In genomic region chr12:121843236-121843982, GRCh38 we compare ENCODE assay signal across 20 cellular contexts. TPM values are rescaled to one million over a fixed set of nuclear protein-coding genes. Genes with fewer than 3 reads are reported as not detected.
"Had no signal": no experiment of that assay in that cellular context is flagged by ENCODE, and none has a peak within 500 bp of the region (broad histone marks: within the 10 kb centered on the region; RNA-seq: fewer than 3 reads in every experiment).

No MANE protein-coding gene starts in this region.

- H3K36me3 Mint-ChIP-seq: activated naive CD8-positive, alpha-beta T cell treated with anti-CD3 and anti-CD28 coated beads, Interleukin-2, amount 10 ng/mL, durations not matched to agents 7 days and 5 days; brain; natural killer cell treated with Interleukin-12 subunit alpha and Interleukin-12 subunit beta and Interleukin-15 and Interleukin-18, amount 100 ng/mL, for 72 hours had no signal

- H3K36me3 ChIP-seq: esophagus squamous epithelium, ovary, vagina had no signal

- H3K27me3 Mint-ChIP-seq: activated naive CD8-positive, alpha-beta T cell treated with anti-CD3 and anti-CD28 coated beads, Interleukin-2, amount 10 ng/mL, durations not matched to agents 7 days and 5 days; natural killer cell treated with Interleukin-12 subunit alpha and Interleukin-12 subunit beta and Interleukin-15 and Interleukin-18, amount 100 ng/mL, for 72 hours had no signal

- H3K27ac Mint-ChIP-seq: activated naive CD8-positive, alpha-beta T cell treated with anti-CD3 and anti-CD28 coated beads, Interleukin-2, amount 10 ng/mL, durations not matched to agents 7 days and 5 days; activated T-helper 1 cell treated with anti-CD3 and anti-CD28 coated beads, Interleukin-12 subunit alpha, Interleukin-12 subunit beta, Interleukin-2, Interleukin-4 antibody, amounts not matched to agents 30 ng/mL and 10 ng/mL and 1 ng/mL, durations not matched to agents 14 hours and 24 hours and 36 hours had no signal

- H3K27me3 ChIP-seq: esophagus squamous epithelium, ovary, vagina had no signal

- ATAC-seq: activated CD4-positive, CD25-positive, alpha-beta regulatory T cell treated with anti-CD3 and anti-CD28 coated beads, Interleukin-2, amount 50 U/mL, for 24 hours; left ventricle myocardium superior; natural killer cell treated with Interleukin-12 subunit alpha and Interleukin-12 subunit beta and Interleukin-15 and Interleukin-18, amount 100 ng/mL, for 72 hours had no signal

- H3K4me3 ChIP-seq: coronary artery, esophagus squamous epithelium, ovary, vagina had no signal

- H3K9me3 ChIP-seq: esophagus squamous epithelium, ovary, vagina had no signal

- H3K9me3 Mint-ChIP-seq: activated naive CD8-positive, alpha-beta T cell treated with anti-CD3 and anti-CD28 coated beads, Interleukin-2, amount 10 ng/mL, durations not matched to agents 7 days and 5 days; activated T-helper 1 cell treated with anti-CD3 and anti-CD28 coated beads, Interleukin-12 subunit alpha, Interleukin-12 subunit beta, Interleukin-2, Interleukin-4 antibody, amounts not matched to agents 30 ng/mL and 10 ng/mL and 1 ng/mL, durations not matched to agents 14 hours and 24 hours and 36 hours; natural killer cell treated with Interleukin-12 subunit alpha and Interleukin-12 subunit beta and Interleukin-15 and Interleukin-18, amount 100 ng/mL, for 72 hours had no signal

- H3K4me3 Mint-ChIP-seq: activated naive CD8-positive, alpha-beta T cell treated with anti-CD3 and anti-CD28 coated beads, Interleukin-2, amount 10 ng/mL, durations not matched to agents 7 days and 5 days; activated T-helper 1 cell treated with anti-CD3 and anti-CD28 coated beads, Interleukin-12 subunit alpha, Interleukin-12 subunit beta, Interleukin-2, Interleukin-4 antibody, amounts not matched to agents 30 ng/mL and 10 ng/mL and 1 ng/mL, durations not matched to agents 14 hours and 24 hours and 36 hours; natural killer cell treated with Interleukin-12 subunit alpha and Interleukin-12 subunit beta and Interleukin-15 and Interleukin-18, amount 100 ng/mL, for 72 hours had no signal

- DNase-seq: activated CD4-positive, alpha-beta T cell treated with anti-CD3 and anti-CD28 coated beads, Interleukin-2, amount 50 U/mL, for 4 hours; activated naive CD4-positive, alpha-beta T cell; activated naive CD8-positive, alpha-beta T cell treated with anti-CD3 and anti-CD28 coated beads, Interleukin-2, amount 10 ng/mL, durations not matched to agents 7 days and 5 days; central memory CD4-positive, alpha-beta T cell; esophagus squamous epithelium; hypothalamus; left ventricle myocardium superior; mesendoderm; ovary; stimulated activated CD4-positive, alpha-beta T cell treated with anti-CD3 and anti-CD28 coated beads, Interleukin-1b, Interleukin-23, amount 100 ng/mL, for 48 hours; T-helper 9 cell had no signal

- H3K27ac ChIP-seq: coronary artery, esophagus squamous epithelium, ovary, vagina had no signal

RNA-seq across cellular contexts. Expression of gene HPD, which starts 15.2 kb away (rescaled TPM):
- total RNA-seq: activated naive CD8-positive, alpha-beta T cell treated with anti-CD3 and anti-CD28 coated beads, Interleukin-2, amount 10 ng/mL, durations not matched to agents 7 days and 5 days; activated T-helper 1 cell treated with anti-CD3 and anti-CD28 coated beads, Interleukin-12 subunit alpha, Interleukin-12 subunit beta, Interleukin-2, Interleukin-4 antibody, amounts not matched to agents 30 ng/mL and 10 ng/mL and 1 ng/mL, durations not matched to agents 14 hours and 24 hours and 36 hours; endothelial cell of umbilical vein; fibroblast of villous mesenchyme; glomerular endothelial cell; natural killer cell treated with Interleukin-12 subunit alpha and Interleukin-12 subunit beta and Interleukin-15 and Interleukin-18, amount 100 ng/mL, for 72 hours; vagina had no signal
- polyA plus RNA-seq: endothelial cell of umbilical vein had no signal
